In genomic region chr7:138008588-138009349, GRCh38 we compare ENCODE assay signal across 8 cellular contexts. TPM values are rescaled to one million over a fixed set of nuclear protein-coding genes. Genes with fewer than 3 reads are reported as not detected.
A peak's percentile ranks its signal among the peaks of the same experiment; 100 is the strongest.
DNase-seq lines count a peak whose midpoint lies in the region; ATAC-seq and TF ChIP-seq lines count a peak whose summit lies in the region.

No MANE protein-coding gene starts in this region.

- peak; percentile 42 for ATAC-seq in HG03280 (IDR thresholded peaks at IDR 0.05; ENCODE audit: unreplicated experiment)
- ATAC-seq in psoas muscle = peak; percentile 54 to 85 (median 66)

- TF ChIP-seq CTCF in psoas muscle (IDR thresholded peaks at IDR 0.05) = peak; percentile 96

- no peak overlapping the region for H3K27ac ChIP-seq in psoas muscle

- intact Hi-C loops in head of caudate nucleus (cut with DNase I) (loop anchor here (2.0 kb wide), 1 partner anchor 106 kb away; no protein-coding TSS in a partner anchor), psoas muscle (cut with DNase I) (loop anchor here (1.0 to 10.0 kb wide), 4 partner anchors 104 to 404 kb away; no protein-coding TSS in a partner anchor)

- no peaks in the 10 kb centered on the region for H3K27me3 ChIP-seq in psoas muscle (ENCODE audit: insufficient read depth in 3 of 3, low read length in 2 of 3)

- no peak overlapping the region for H3K4me3 ChIP-seq in psoas muscle

- peak in 5 of 6 experiments; percentile 4 to 59 (median 7) for DNase-seq in stimulated activated naive CD4-positive, alpha-beta T cell (lab: John Stamatoyannopoulos, UW)
- DNase-seq in stimulated activated naive CD4-positive, alpha-beta T cell treated with Interleukin-2 at 50 U/mL for 16 hours (lab: John Stamatoyannopoulos, UW) = no peak
- peak; percentile 56 for DNase-seq in NCI-H774 (lab: John Stamatoyannopoulos, UW)
- peak; percentile 11 for DNase-seq in activated T-helper 1 cell treated with Interleukin-2 at 50 U/mL for 16 hours (ENCODE audit: low read depth)
- peak in 25 of 42 donors; percentile 10 to 80 (median 46) for DNase-seq in head of caudate nucleus
- DNase-seq in psoas muscle = no peak
- DNase-seq in mesenteric fat pad (ENCODE audit: low spot score) = no peak

- WGBS in psoas muscle, 3 donors = 41 to 46% (median 42%) methylated on average over 17 of the region's 17 CpGs

- no peaks in the 10 kb centered on the region for H3K4me1 ChIP-seq in psoas muscle

- H3K9me3 ChIP-seq in psoas muscle = no peaks in the 10 kb centered on the region

- no peaks in the 10 kb centered on the region for H3K36me3 ChIP-seq in psoas muscle (ENCODE audit: insufficient read depth in 1 of 2, low read depth in 1 of 2)

RNA-seq across cellular contexts. Expression of gene CREB3L2, which starts 6.9 kb away (rescaled TPM):
- 10 to 100 TPM in 2 of 4 donors, 1 to 10 TPM in 2; 6.7 to 14.7 (median 10.9) TPM for total RNA-seq in psoas muscle
- polyA plus RNA-seq in psoas muscle = 1 to 10 TPM; 2.2 to 3.6 (median 3.3) TPM
- 175 TPM for total RNA-seq in mesenteric fat pad

Comparison
In these comparisons a context has a peak if more than half of its experiments do, and no peak if none do; other contexts are left out.
1. DNase-seq: peak in stimulated activated naive CD4-positive, alpha-beta T cell (5 of 6), NCI-H774 (single experiment), activated T-helper 1 cell treated with Interleukin-2 at 50 U/mL for 16 hours (single experiment) and head of caudate nucleus (25 of 42); none in stimulated activated naive CD4-positive, alpha-beta T cell treated with Interleukin-2 at 50 U/mL for 16 hours (single experiment), psoas muscle (0 of 2) and mesenteric fat pad (single experiment).
2. RNA of gene CREB3L2, which starts 6.9 kb away (total RNA-seq): 175 TPM in mesenteric fat pad (single experiment); 6.7 to 14.7 TPM in psoas muscle; every median in the first group is over 10 times any median in the second.